Comparison of ENCODE assay signal across 17 cellular contexts in the genomic region with DNA sequence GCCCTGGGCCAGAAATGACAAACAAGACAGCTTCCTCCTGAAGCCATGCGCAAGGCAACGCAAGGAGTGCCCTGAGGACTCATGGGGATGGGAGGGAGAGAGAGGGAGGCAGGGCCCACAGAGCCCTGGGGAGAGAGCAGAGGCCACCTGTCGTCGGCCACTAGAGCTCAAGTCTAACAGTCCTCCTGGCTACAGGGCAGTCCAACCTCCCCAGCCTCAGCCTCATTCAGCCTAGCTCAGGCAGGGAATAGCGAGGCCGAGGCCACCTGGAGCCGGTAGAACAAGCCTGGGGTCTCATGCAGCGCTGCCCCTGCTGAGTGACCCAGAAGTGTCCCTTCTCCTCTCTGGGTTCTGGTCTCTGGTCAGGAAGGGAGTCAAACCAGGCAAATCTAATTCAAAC.
DNase-seq lines count a peak whose midpoint lies in the region; ATAC-seq and TF ChIP-seq lines count a peak whose summit lies in the region.
"Had no signal": no experiment of that assay in that cellular context is flagged by ENCODE, and none has a peak within 500 bp of the region (broad histone marks: within the 10 kb centered on the region; RNA-seq: fewer than 3 reads in every experiment).

No MANE protein-coding gene starts in this region.

- H3K4me1 ChIP-seq in GM23338 (ENCODE audit: insufficient read depth) (peaks cover 22% of the 10 kb centered on the region), neural progenitor cell (peaks cover 7% of the 10 kb centered on the region)
- H3K4me1 ChIP-seq: breast epithelium, tibial artery had no signal

- CTCF ChIA-PET in activated CD8-positive, alpha-beta memory T cell treated with anti-CD3 and anti-CD28 coated beads, Interleukin-2, amount 10 ng/mL, durations not matched to agents 7 days and 5 days (lab: Charles Lee): interaction anchor here (0.8 to 4.3 kb wide), 4 partner anchors 16 to 64 kb away, joined by 3 to 17 read pairs (median 3); no protein-coding TSS in a partner anchor

- H3K4me3 ChIP-seq in GM23338: no peak overlapping the region
- H3K4me3 ChIP-seq in neural progenitor cell: no peak overlapping the region
- H3K4me3 ChIP-seq: breast epithelium, gastrocnemius medialis, tibial artery had no signal

- H3K9me2 ChIP-seq in GM23338 (ENCODE audit: insufficient read depth): no peaks in the 10 kb centered on the region

- H3K79me2 ChIP-seq in GM23338 (replicated peaks; ENCODE audit: insufficient read depth) (peaks cover 54% of the 10 kb centered on the region), neural progenitor cell (ENCODE audit: low read depth) (no peaks in the 10 kb centered on the region)

- H3K36me3 ChIP-seq in GM23338 (ENCODE audit: insufficient read depth): no peaks in the 10 kb centered on the region
- H3K36me3 ChIP-seq in neural progenitor cell: no peaks in the 10 kb centered on the region
- H3K36me3 ChIP-seq: breast epithelium, gastrocnemius medialis, tibial artery had no signal

- H3K4me2 ChIP-seq in GM23338: no peak overlapping the region
- H3K4me2 ChIP-seq in neural progenitor cell: no peak overlapping the region

- peaks cover 3% of the 10 kb centered on the region; the same call in 1 of the 2 replicates for H4K20me1 ChIP-seq in GM23338 (replicated peaks; ENCODE audit: insufficient read depth)
- H4K20me1 ChIP-seq in neural progenitor cell (ENCODE audit: low read depth): no peaks in the 10 kb centered on the region

- H3K9me3 ChIP-seq in neural progenitor cell (ENCODE audit: low read depth): no peaks in the 10 kb centered on the region
- H3K9me3 ChIP-seq: breast epithelium, gastrocnemius medialis, tibial artery had no signal

- H2AFZ ChIP-seq in GM23338: no peak overlapping the region
- no peak overlapping the region for H2AFZ ChIP-seq in neural progenitor cell (replicated peaks)

- no peaks in the 10 kb centered on the region for H3K27me3 Mint-ChIP-seq in activated CD8-positive, alpha-beta memory T cell treated with anti-CD3 and anti-CD28 coated beads, Interleukin-2, amount 10 ng/mL, durations not matched to agents 7 days and 5 days
- H3K27me3 Mint-ChIP-seq in GM23338 (ENCODE audit: insufficient read depth, low read depth, poor library complexity): peaks cover 20% of the 10 kb centered on the region
- H3K27me3 Mint-ChIP-seq in activated naive CD8-positive, alpha-beta T cell: no peaks in the 10 kb centered on the region
- peaks cover 9% of the 10 kb centered on the region for H3K27me3 Mint-ChIP-seq in neural progenitor cell (ENCODE audit: insufficient read depth, low read depth)

- no peak overlapping the region for H3K9ac ChIP-seq in neural progenitor cell

- H3F3A ChIP-seq in GM23338 (replicated peaks; ENCODE audit: low read depth): no peaks in the 10 kb centered on the region; the same call in 1 of the 2 replicates
- no peaks in the 10 kb centered on the region for H3F3A ChIP-seq in neural progenitor cell (ENCODE audit: low read depth)

- H3K4me1 Mint-ChIP-seq in activated CD8-positive, alpha-beta memory T cell treated with anti-CD3 and anti-CD28 coated beads, Interleukin-2, amount 10 ng/mL, durations not matched to agents 7 days and 5 days: peaks cover 91% of the 10 kb centered on the region
- H3K4me1 Mint-ChIP-seq in GM23338 (peaks cover 31% of the 10 kb centered on the region), neural progenitor cell (peaks cover 39% of the 10 kb centered on the region)
- peaks cover 99% of the 10 kb centered on the region for H3K4me1 Mint-ChIP-seq in activated naive CD8-positive, alpha-beta T cell (ENCODE audit: low read depth)

- no peak for ATAC-seq in activated CD8-positive, alpha-beta memory T cell treated with anti-CD3 and anti-CD28 coated beads, Interleukin-2, amount 10 ng/mL, durations not matched to agents 7 days and 5 days
- ATAC-seq in GM23338 (peak; percentile 15; the same call in 2 of the 3 replicates), HG03139 (IDR thresholded peaks at IDR 0.05; ENCODE audit: unreplicated experiment) (no peak)
- ATAC-seq: gastrocnemius medialis, left cardiac atrium had no signal

- no peaks in the 10 kb centered on the region for H3K27me3 ChIP-seq in GM23338 (ENCODE audit: insufficient read depth)
- H3K27me3 ChIP-seq in neural progenitor cell: no peaks in the 10 kb centered on the region
- H3K27me3 ChIP-seq: breast epithelium, gastrocnemius medialis had no signal

- DNase-seq in activated CD8-positive, alpha-beta memory T cell treated with anti-CD3 and anti-CD28 coated beads, Interleukin-2, amount 10 ng/mL, durations not matched to agents 7 days and 5 days: no peak
- DNase-seq in activated CD8-positive, alpha-beta memory T cell treated with anti-CD3 and anti-CD28 coated beads for 24 hours: no peak
- no peak for DNase-seq in GM23338 (ENCODE audit: low spot score)
- no peak for DNase-seq in neural progenitor cell (ENCODE audit: low spot score)
- no peak for DNase-seq in NCI-H1436 (lab: John Stamatoyannopoulos, UW)
- no peak for DNase-seq in NCI-H748 treated with DMSO at 0.1 percent for 48 hours (lab: John Stamatoyannopoulos, UW)
- DNase-seq: gastrocnemius medialis; GOT3; left cardiac atrium; NCI-H146; retina; stimulated activated CD4-positive, alpha-beta T cell treated with anti-CD3 and anti-CD28 coated beads, Interleukin-12 subunit alpha, Interleukin-12 subunit beta, amount 100 ng/mL, for 4 hours; tibial artery had no signal

- peaks cover 35% of the 10 kb centered on the region for H3K36me3 Mint-ChIP-seq in activated CD8-positive, alpha-beta memory T cell treated with anti-CD3 and anti-CD28 coated beads, Interleukin-2, amount 10 ng/mL, durations not matched to agents 7 days and 5 days
- H3K36me3 Mint-ChIP-seq in GM23338 (ENCODE audit: low read depth) (no peaks in the 10 kb centered on the region; the same call in 2 of the 3 replicates), neural progenitor cell (no peaks in the 10 kb centered on the region)
- peaks cover 13% of the 10 kb centered on the region for H3K36me3 Mint-ChIP-seq in activated naive CD8-positive, alpha-beta T cell

- H3K27ac ChIP-seq in GM23338 (ENCODE audit: low read depth) (no peak overlapping the region), neural progenitor cell (no peak overlapping the region)
- H3K27ac ChIP-seq: breast epithelium, gastrocnemius medialis, tibial artery had no signal

- H3K27ac Mint-ChIP-seq in activated CD8-positive, alpha-beta memory T cell treated with anti-CD3 and anti-CD28 coated beads, Interleukin-2, amount 10 ng/mL, durations not matched to agents 7 days and 5 days: peak overlapping the region; percentile 69
- H3K27ac Mint-ChIP-seq in GM23338: peak overlapping the region; percentile 69
- peak overlapping the region; percentile 100 for H3K27ac Mint-ChIP-seq in activated naive CD8-positive, alpha-beta T cell
- H3K27ac Mint-ChIP-seq in neural progenitor cell: peak overlapping the region; percentile 94
- H3K27ac Mint-ChIP-seq: dendritic cell treated with granulocyte-macrophage colony-stimulating factor and Interleukin-4, amounts not matched to agents 40 ng/mL and 50 ng/mL, for 4 days had no signal

- H3K4me3 Mint-ChIP-seq in activated CD8-positive, alpha-beta memory T cell treated with anti-CD3 and anti-CD28 coated beads, Interleukin-2, amount 10 ng/mL, durations not matched to agents 7 days and 5 days: no peak overlapping the region
- H3K4me3 Mint-ChIP-seq in GM23338 (no peak overlapping the region), neural progenitor cell (peak overlapping the region; percentile 43)
- H3K4me3 Mint-ChIP-seq in activated naive CD8-positive, alpha-beta T cell: peak overlapping the region; percentile 74
- H3K4me3 Mint-ChIP-seq: dendritic cell treated with granulocyte-macrophage colony-stimulating factor and Interleukin-4, amounts not matched to agents 40 ng/mL and 50 ng/mL, for 4 days had no signal

- no peaks in the 10 kb centered on the region for H3K9me3 Mint-ChIP-seq in activated CD8-positive, alpha-beta memory T cell treated with anti-CD3 and anti-CD28 coated beads, Interleukin-2, amount 10 ng/mL, durations not matched to agents 7 days and 5 days (ENCODE audit: low read depth)
- H3K9me3 Mint-ChIP-seq in GM23338 (no peaks in the 10 kb centered on the region), neural progenitor cell (no peaks in the 10 kb centered on the region)
- H3K9me3 Mint-ChIP-seq in activated naive CD8-positive, alpha-beta T cell (ENCODE audit: low read depth): no peaks in the 10 kb centered on the region
- H3K9me3 Mint-ChIP-seq: dendritic cell treated with granulocyte-macrophage colony-stimulating factor and Interleukin-4, amounts not matched to agents 40 ng/mL and 50 ng/mL, for 4 days had no signal

- TF ChIP-seq CTCF in GM23338 (conservative IDR thresholded peaks at IDR 0.05; ENCODE audit: low read depth in 2 of 2): no peak
- TF ChIP-seq CTCF in neural progenitor cell (IDR thresholded peaks at IDR 0.05): no peak

TF ChIP-seq in GM23338, 12 proteins besides CTCF, POLR2A, EP300 and RAD21 (continues in another document):
- TF ChIP-seq POLR2AphosphoS5 (IDR thresholded peaks at IDR 0.05; ENCODE audit: low read depth): no peak
- TF ChIP-seq, protein P1, sequence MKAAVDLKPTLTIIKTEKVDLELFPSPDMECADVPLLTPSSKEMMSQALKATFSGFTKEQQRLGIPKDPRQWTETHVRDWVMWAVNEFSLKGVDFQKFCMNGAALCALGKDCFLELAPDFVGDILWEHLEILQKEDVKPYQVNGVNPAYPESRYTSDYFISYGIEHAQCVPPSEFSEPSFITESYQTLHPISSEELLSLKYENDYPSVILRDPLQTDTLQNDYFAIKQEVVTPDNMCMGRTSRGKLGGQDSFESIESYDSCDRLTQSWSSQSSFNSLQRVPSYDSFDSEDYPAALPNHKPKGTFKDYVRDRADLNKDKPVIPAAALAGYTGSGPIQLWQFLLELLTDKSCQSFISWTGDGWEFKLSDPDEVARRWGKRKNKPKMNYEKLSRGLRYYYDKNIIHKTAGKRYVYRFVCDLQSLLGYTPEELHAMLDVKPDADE (IDR thresholded peaks at IDR 0.05): no peak
- no peak for TF ChIP-seq STAT1 (IDR thresholded peaks at IDR 0.05; ENCODE audit: unreplicated experiment)
- TF ChIP-seq EZH2phosphoT487 (IDR thresholded peaks at IDR 0.05; ENCODE audit: unreplicated experiment): no peak

Comparison
In these comparisons a context has a peak if more than half of its experiments do, and no peak if none do; other contexts are left out.
1. H3K4me3 Mint-ChIP-seq: peak in activated naive CD8-positive, alpha-beta T cell (single experiment) and neural progenitor cell (single experiment); none in activated CD8-positive, alpha-beta memory T cell treated with anti-CD3 and anti-CD28 coated beads, Interleukin-2, amount 10 ng/mL, durations not matched to agents 7 days and 5 days (single experiment) and GM23338 (single experiment).
2. Peak in every context shown above with its lines, with median percentiles within 50 percentile points of each other: H3K27ac Mint-ChIP-seq.